ENCODE assay signal across 6 cellular contexts in genomic region chr3:116667324-116667723, GRCh38. TPM values are rescaled to one million over a fixed set of nuclear protein-coding genes. Genes with fewer than 3 reads are reported as not detected.
"Had no signal": no experiment of that assay in that cellular context is flagged by ENCODE, and none has a peak within 500 bp of the region (broad histone marks: within the 10 kb centered on the region; RNA-seq: fewer than 3 reads in every experiment).

No MANE protein-coding gene starts in this region.

- H3K9me3 Mint-ChIP-seq: GM23338, H9 had no signal

- H3K4me3 Mint-ChIP-seq: GM23338, H9 had no signal

- ATAC-seq: GM23338 had no signal

- DNase-seq: H9, HCEC 1CT, IMR-90 had no signal

- H3K4me3 ChIP-seq: GM23338 had no signal

- H3K4me2 ChIP-seq: GM23338 had no signal

- H3K27ac Mint-ChIP-seq: GM23338, H9 had no signal

RNA-seq across cellular contexts. Expression of gene TUSC7, which starts 42.3 kb away (rescaled TPM):
- total RNA-seq: GM23338, H1, H9, HT-29, IMR-90 had no signal
- polyA plus RNA-seq: GM23338, H1, IMR-90 had no signal
